ENCODE assay signal across 8 cellular contexts in genomic region chr6:111663692-111664564, GRCh38. TPM values are rescaled to one million over a fixed set of nuclear protein-coding genes. Genes with fewer than 3 reads are reported as not detected.
A peak's percentile ranks its signal among the peaks of the same experiment; 100 is the strongest.
DNase-seq lines count a peak whose midpoint lies in the region; ATAC-seq and TF ChIP-seq lines count a peak whose summit lies in the region.

No MANE protein-coding gene starts in this region.

- H3K27ac Mint-ChIP-seq in CD4-positive, alpha-beta memory T cell, result peak overlapping the region in 4 of 7 donors; percentile 8 to 64 (median 39)
- H3K27ac Mint-ChIP-seq in T-cell, result peak overlapping the region; percentile 19 to 46
- H3K27ac Mint-ChIP-seq in Calu3 (ENCODE audit: unreplicated experiment), result no peak overlapping the region

- H3K36me3 Mint-ChIP-seq in CD4-positive, alpha-beta memory T cell, result peaks cover 45 to 76% of the 10 kb centered on the region in 2 donors
- H3K36me3 Mint-ChIP-seq in T-cell, result peaks cover 58% of the 10 kb centered on the region
- H3K36me3 Mint-ChIP-seq in Calu3 (ENCODE audit: insufficient read depth, unreplicated experiment), result no peaks in the 10 kb centered on the region

- H3K4me3 Mint-ChIP-seq in CD4-positive, alpha-beta memory T cell, result no peak overlapping the region
- no peak overlapping the region for H3K4me3 Mint-ChIP-seq in T-cell
- no peak overlapping the region for H3K4me3 Mint-ChIP-seq in Calu3 (ENCODE audit: low read depth, unreplicated experiment)

- CTCF ChIA-PET in CD4-positive, alpha-beta memory T cell (lab: Charles Lee; ENCODE audit: partially characterized antibody), result interaction anchor here (0.8 kb wide), 1 partner anchor 499 kb away, joined by 3 read pairs; no protein-coding TSS in a partner anchor
- CTCF ChIA-PET in T-cell (lab: Charles Lee), result interaction anchor here in 1 of 2 donors (1.0 kb wide), 1 partner anchor 413 kb away, joined by 5 read pairs; no protein-coding TSS in a partner anchor
- CTCF ChIA-PET in Calu3 (lab: Charles Lee), result interaction anchor here (0.5 kb wide), 1 partner anchor 1101 kb away, joined by 4 read pairs; no protein-coding TSS in a partner anchor

- no peaks in the 10 kb centered on the region for H3K9me3 ChIP-seq in CD4-positive, alpha-beta memory T cell (ENCODE audit: control insufficient read depth in 1 of 2, low read length in 2 of 2)

- H3K27me3 ChIP-seq in CD4-positive, alpha-beta memory T cell (ENCODE audit: insufficient read depth, low read length), result no peaks in the 10 kb centered on the region

- intact Hi-C loops in CD4-positive, alpha-beta memory T cell (cut with micrococcal nuclease), result no loop called here
- intact Hi-C loops in Calu3 (cut with micrococcal nuclease; ENCODE audit: unreplicated experiment), result no loop called here

- no TSS peak for BruUV-seq in Calu3 (replicated peaks; lab: Mats Ljungman, UMichigan)

- DNase-seq in CD4-positive, alpha-beta memory T cell, result no peak
- DNase-seq in T-cell, result no peak
- peak; percentile 67 to 81 for DNase-seq in foreskin fibroblast
- DNase-seq in occipital lobe (lab: John Stamatoyannopoulos, UW), result peak; percentile 37
- no peak for DNase-seq in stimulated activated CD4-positive, alpha-beta T cell treated with anti-CD3 and anti-CD28 coated beads, Interleukin-4, amount 100 ng/mL, for 24 hours
- no peak for DNase-seq in Calu3
- no peak for DNase-seq in T1000 (lab: John Stamatoyannopoulos, UW)

- no peak overlapping the region for H3K4me3 ChIP-seq in CD4-positive, alpha-beta memory T cell (ENCODE audit: low read length in 2 of 2)
- no peak overlapping the region for H3K4me3 ChIP-seq in foreskin fibroblast (ENCODE audit: low read depth in 1 of 2, low read length in 2 of 2)

- no peaks in the 10 kb centered on the region for H3K27me3 Mint-ChIP-seq in CD4-positive, alpha-beta memory T cell
- H3K27me3 Mint-ChIP-seq in T-cell, result no peaks in the 10 kb centered on the region
- no peaks in the 10 kb centered on the region for H3K27me3 Mint-ChIP-seq in Calu3 (ENCODE audit: unreplicated experiment)

- POLR2A ChIA-PET in CD4-positive, alpha-beta memory T cell (lab: Charles Lee; ENCODE audit: partially characterized antibody), result interaction anchor here (0.7 to 1.1 kb wide), 2 partner anchors 12 to 13 kb away, joined by 3 read pairs; no protein-coding TSS in a partner anchor
- POLR2A ChIA-PET in T-cell (lab: Charles Lee), result no interaction called here

- H3K36me3 ChIP-seq in CD4-positive, alpha-beta memory T cell (ENCODE audit: insufficient read depth, low read length), result peaks cover 46% of the 10 kb centered on the region

- H3K27ac ChIP-seq in CD4-positive, alpha-beta memory T cell (ENCODE audit: low read depth, low read length), result no peak overlapping the region

- no peaks in the 10 kb centered on the region for H3K4me1 ChIP-seq in CD4-positive, alpha-beta memory T cell (ENCODE audit: insufficient read depth, low read length)

- TF ChIP-seq CTCF in foreskin fibroblast (IDR thresholded peaks at IDR 0.05; ENCODE audit: low read depth, low read length), result no peak
- no peak for TF ChIP-seq CTCF in Calu3 (IDR thresholded peaks at IDR 0.05; ENCODE audit: unreplicated experiment)

- ATAC-seq in T-cell (replicated peaks in 1 of 4) (no peak), HG02610 (IDR thresholded peaks at IDR 0.05; ENCODE audit: unreplicated experiment) (no peak)

- H3K4me1 Mint-ChIP-seq in CD4-positive, alpha-beta memory T cell, result peaks cover 2 to 18% (median 6%) of the 10 kb centered on the region in 4 donors
- H3K4me1 Mint-ChIP-seq in T-cell, result peaks cover 0 to 19% (median 2%) of the 10 kb centered on the region in 3 donors
- no peaks in the 10 kb centered on the region for H3K4me1 Mint-ChIP-seq in Calu3 (ENCODE audit: low read depth, unreplicated experiment)

- H3K9me3 Mint-ChIP-seq in CD4-positive, alpha-beta memory T cell, result peaks cover 0 to 5% (median 0%) of the 10 kb centered on the region in 8 donors
- H3K9me3 Mint-ChIP-seq in T-cell (no peaks in the 10 kb centered on the region), Calu3 (ENCODE audit: low read depth, unreplicated experiment) (no peaks in the 10 kb centered on the region)

RNA-seq across cellular contexts. Expression of gene TRAF3IP2, which starts 58.2 kb away (rescaled TPM):
- 10 to 100 TPM; 18.2 to 19.7 TPM for total RNA-seq in CD4-positive, alpha-beta memory T cell
- 10 to 100 TPM; 15.6 to 17.8 TPM for polyA plus RNA-seq in CD4-positive, alpha-beta memory T cell
- total RNA-seq in T-cell (10 to 100 TPM; 13.8 to 21.8 (median 20.6) TPM), occipital lobe (3.4 TPM), Calu3 (2022) (39.2 and 42.0 TPM in 2 replicates)

Comparison
In these comparisons a context has a peak if more than half of its experiments do, and no peak if none do; other contexts are left out.
1. DNase-seq: peak in foreskin fibroblast (2 of 2) and occipital lobe (single experiment); none in CD4-positive, alpha-beta memory T cell (0 of 5), T-cell (0 of 34), stimulated activated CD4-positive, alpha-beta T cell treated with anti-CD3 and anti-CD28 coated beads, Interleukin-4, amount 100 ng/mL, for 24 hours (single experiment), Calu3 (single experiment) and T1000 (single experiment).